Comparison of ENCODE assay signal across 2 cellular contexts in the genomic region with DNA sequence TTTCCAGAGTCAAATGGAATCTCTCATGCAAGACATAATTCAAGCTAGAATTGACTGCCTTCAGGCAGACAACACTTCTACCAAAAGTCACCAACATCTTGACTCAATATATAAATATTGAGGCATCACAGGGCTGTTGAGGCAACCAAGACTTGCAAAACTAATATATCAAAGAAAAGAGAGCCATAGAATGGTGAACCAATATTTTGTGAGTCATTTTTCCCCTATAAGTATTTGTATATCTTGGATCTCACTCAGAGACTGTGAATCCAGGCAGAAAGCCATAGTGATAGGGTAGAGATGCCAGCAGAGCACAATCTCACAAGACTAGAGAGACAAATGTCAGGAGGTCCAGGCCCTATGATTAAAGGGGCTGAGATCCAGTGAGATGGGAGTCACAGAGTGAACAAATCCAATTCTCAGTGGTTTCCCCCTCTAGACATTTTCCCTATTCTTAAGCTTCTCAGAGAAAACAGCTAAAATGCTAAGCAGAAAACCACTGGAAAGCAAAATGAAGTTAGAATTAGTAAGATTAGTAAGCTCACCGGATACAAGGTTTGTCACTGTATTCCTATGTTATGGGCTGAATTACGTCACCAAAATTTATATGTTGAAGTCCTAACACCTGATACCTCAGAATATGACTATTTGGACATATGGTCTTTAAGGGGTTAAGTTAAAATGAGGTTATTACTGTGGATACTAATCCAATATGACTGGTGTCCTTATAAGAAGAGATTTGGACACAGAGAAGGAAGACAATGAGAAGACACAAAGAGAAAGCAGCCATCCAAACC.
TF ChIP-seq lines count a peak whose summit lies in the region.

No MANE protein-coding gene starts in this region.

TF ChIP-seq in SK-N-SH, 30 proteins besides CTCF, POLR2A, EP300 and RAD21 (continues in another document):
- TF ChIP-seq ZBTB33 (IDR thresholded peaks at IDR 0.05; ENCODE audit: borderline replicate concordance, low read depth) (no peak), NRF1 (IDR thresholded peaks at IDR 0.05; ENCODE audit: low read depth, low read length) (no peak), POLR2AphosphoS5 (IDR thresholded peaks at IDR 0.05; ENCODE audit: low read depth, low read length) (no peak), GATA2 (CRISPR knock-in tag; IDR thresholded peaks at IDR 0.05) (no peak), RXRA (IDR thresholded peaks at IDR 0.05; ENCODE audit: borderline replicate concordance, low read depth) (0 out of 2 replicates have a peak, but pooled peaks have one; percentile 0), MXI1 (IDR thresholded peaks at IDR 0.05; ENCODE audit: low read depth, low read length) (no peak), FOXJ3 (CRISPR knock-in tag; IDR thresholded peaks at IDR 0.05) (no peak), CHD2 (IDR thresholded peaks at IDR 0.05; ENCODE audit: low read length, partially characterized antibody) (no peak), MAX (IDR thresholded peaks at IDR 0.05; ENCODE audit: low read depth) (no peak), GABPA (IDR thresholded peaks at IDR 0.05; ENCODE audit: low read depth) (no peak), YY1 (IDR thresholded peaks at IDR 0.05; ENCODE audit: low read depth) (no peak), EZH2phosphoT487 (IDR thresholded peaks at IDR 0.05; ENCODE audit: borderline replicate concordance, low read depth) (no peak), RCOR1 (IDR thresholded peaks at IDR 0.05; ENCODE audit: low read length) (no peak), JUND (IDR thresholded peaks at IDR 0.05) (0 out of 2 replicates have a peak, but pooled peaks have one; percentile 8), NFIC (IDR thresholded peaks at IDR 0.05; ENCODE audit: borderline replicate concordance) (peak; percentile 18; the same call in 1 of the 2 replicates), PBX3 (IDR thresholded peaks at IDR 0.05) (peak; percentile 28; the same call in 1 of the 2 replicates), FOXM1 (IDR thresholded peaks at IDR 0.05; ENCODE audit: low read depth) (0 out of 2 replicates have a peak, but pooled peaks have one; percentile 7), USF1 (IDR thresholded peaks at IDR 0.05; ENCODE audit: borderline replicate concordance, low read depth) (no peak)
- TF ChIP-seq, protein P1, sequence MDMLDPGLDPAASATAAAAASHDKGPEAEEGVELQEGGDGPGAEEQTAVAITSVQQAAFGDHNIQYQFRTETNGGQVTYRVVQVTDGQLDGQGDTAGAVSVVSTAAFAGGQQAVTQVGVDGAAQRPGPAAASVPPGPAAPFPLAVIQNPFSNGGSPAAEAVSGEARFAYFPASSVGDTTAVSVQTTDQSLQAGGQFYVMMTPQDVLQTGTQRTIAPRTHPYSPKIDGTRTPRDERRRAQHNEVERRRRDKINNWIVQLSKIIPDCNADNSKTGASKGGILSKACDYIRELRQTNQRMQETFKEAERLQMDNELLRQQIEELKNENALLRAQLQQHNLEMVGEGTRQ (IDR thresholded peaks at IDR 0.05; ENCODE audit: borderline replicate concordance, low read depth, low read length), result no peak
- TF ChIP-seq, protein P2, sequence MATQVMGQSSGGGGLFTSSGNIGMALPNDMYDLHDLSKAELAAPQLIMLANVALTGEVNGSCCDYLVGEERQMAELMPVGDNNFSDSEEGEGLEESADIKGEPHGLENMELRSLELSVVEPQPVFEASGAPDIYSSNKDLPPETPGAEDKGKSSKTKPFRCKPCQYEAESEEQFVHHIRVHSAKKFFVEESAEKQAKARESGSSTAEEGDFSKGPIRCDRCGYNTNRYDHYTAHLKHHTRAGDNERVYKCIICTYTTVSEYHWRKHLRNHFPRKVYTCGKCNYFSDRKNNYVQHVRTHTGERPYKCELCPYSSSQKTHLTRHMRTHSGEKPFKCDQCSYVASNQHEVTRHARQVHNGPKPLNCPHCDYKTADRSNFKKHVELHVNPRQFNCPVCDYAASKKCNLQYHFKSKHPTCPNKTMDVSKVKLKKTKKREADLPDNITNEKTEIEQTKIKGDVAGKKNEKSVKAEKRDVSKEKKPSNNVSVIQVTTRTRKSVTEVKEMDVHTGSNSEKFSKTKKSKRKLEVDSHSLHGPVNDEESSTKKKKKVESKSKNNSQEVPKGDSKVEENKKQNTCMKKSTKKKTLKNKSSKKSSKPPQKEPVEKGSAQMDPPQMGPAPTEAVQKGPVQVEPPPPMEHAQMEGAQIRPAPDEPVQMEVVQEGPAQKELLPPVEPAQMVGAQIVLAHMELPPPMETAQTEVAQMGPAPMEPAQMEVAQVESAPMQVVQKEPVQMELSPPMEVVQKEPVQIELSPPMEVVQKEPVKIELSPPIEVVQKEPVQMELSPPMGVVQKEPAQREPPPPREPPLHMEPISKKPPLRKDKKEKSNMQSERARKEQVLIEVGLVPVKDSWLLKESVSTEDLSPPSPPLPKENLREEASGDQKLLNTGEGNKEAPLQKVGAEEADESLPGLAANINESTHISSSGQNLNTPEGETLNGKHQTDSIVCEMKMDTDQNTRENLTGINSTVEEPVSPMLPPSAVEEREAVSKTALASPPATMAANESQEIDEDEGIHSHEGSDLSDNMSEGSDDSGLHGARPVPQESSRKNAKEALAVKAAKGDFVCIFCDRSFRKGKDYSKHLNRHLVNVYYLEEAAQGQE (IDR thresholded peaks at IDR 0.05; ENCODE audit: low read depth, low read length), result no peak

TF ChIP-seq in SK-N-SH treated with all-trans-retinoic acid at 6 μM for 48 hours, 23 proteins besides CTCF, POLR2A, EP300 and RAD21:
- TF ChIP-seq ISL1 (CRISPR knock-in tag; IDR thresholded peaks at IDR 0.05), result no peak
